ENCODE assay signal across 7 cellular contexts in the genomic region with DNA sequence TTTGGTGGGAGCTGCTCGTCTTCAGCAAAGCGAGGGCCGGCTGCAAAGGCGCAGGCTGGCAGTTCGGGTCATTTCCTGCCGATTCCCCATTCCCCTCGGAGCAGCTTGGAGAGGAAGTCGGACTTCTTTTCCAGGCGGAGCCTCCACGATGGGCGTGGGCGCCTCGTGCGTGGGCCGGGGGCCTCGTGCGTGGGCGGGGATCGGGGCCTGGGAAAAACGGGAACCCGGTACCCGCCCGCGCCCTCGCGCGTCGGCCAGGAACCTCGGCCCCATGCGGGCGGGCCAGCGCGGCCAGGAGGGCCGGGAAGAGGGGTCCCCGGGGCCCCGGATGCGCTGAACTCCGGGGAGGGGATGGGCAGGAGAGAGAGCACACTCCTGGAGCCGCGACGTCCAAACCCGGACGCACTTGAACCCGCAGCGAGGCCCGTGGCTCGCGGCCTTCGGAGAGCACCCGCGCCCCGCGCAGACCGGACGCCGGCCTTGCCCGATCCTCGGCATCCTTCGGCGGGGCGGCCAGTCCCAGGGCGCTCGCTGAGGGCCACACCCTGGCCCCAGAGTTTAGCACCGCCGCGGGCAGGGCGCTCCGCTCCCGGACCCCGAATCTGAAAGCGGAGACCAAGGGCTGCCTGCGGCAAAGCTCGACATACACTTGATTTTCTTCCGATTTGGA.
DNase-seq lines count a peak whose midpoint lies in the region; ATAC-seq and TF ChIP-seq lines count a peak whose summit lies in the region.

No MANE protein-coding gene starts in this region.

- 4 to 6% (median 5%) methylated on average over 58 to 74 of the region's 74 CpGs for WGBS in psoas muscle, 3 donors

- peak; percentile 30 for ATAC-seq in GM21529 (IDR thresholded peaks at IDR 0.05; ENCODE audit: unreplicated experiment)
- peak; percentile 34 for ATAC-seq in activated T-helper 17 cell treated with anti-CD3 and anti-CD28 coated beads, Interleukin-2, amount 50 U/mL, for 72 hours (replicated peaks)
- peak; percentile 74 to 87 for ATAC-seq in left cardiac atrium
- peak; percentile 63 to 77 (median 64) for ATAC-seq in psoas muscle

- H3K27ac ChIP-seq in psoas muscle, result peak overlapping the region; percentile 39

- no peaks in the 10 kb centered on the region for H3K4me1 ChIP-seq in psoas muscle

- DNase-seq in GM10248 (ENCODE audit: extremely low spot score), result peak; percentile 23
- peak; percentile 47 for DNase-seq in HuH-7.5 (ENCODE audit: low spot score)
- peak; percentile 62 for DNase-seq in left cardiac atrium
- DNase-seq in psoas muscle, result peak; percentile 73 to 80
- no peak for DNase-seq in NOMO-1 treated with DMSO at 0.1 percent for 48 hours (lab: John Stamatoyannopoulos, UW; ENCODE audit: unreplicated experiment)

- no peaks in the 10 kb centered on the region for H3K36me3 Mint-ChIP-seq in activated T-helper 17 cell treated with anti-CD3 and anti-CD28 coated beads, Interleukin-2, amount 50 U/mL, for 72 hours (ENCODE audit: low read depth)

- no peaks in the 10 kb centered on the region for H3K9me3 ChIP-seq in psoas muscle

- intact Hi-C loops in left cardiac atrium (cut with DNase I), result loop anchor here (2.0 to 5.0 kb wide), 4 partner anchors 180 to 510 kb away; a partner anchor contains a TSS
- intact Hi-C loops in psoas muscle (cut with DNase I), result loop anchor here (1.0 to 5.0 kb wide), 5 partner anchors 85 to 510 kb away; a partner anchor contains a TSS

- POLR2A ChIA-PET in GM10248 (lab: Yijun Ruan, JAX), result no interaction called here

- no peaks in the 10 kb centered on the region for H3K9me3 Mint-ChIP-seq in activated T-helper 17 cell treated with anti-CD3 and anti-CD28 coated beads, Interleukin-2, amount 50 U/mL, for 72 hours

- H3K36me3 ChIP-seq in psoas muscle (ENCODE audit: insufficient read depth in 1 of 2, low read depth in 1 of 2), result no peaks in the 10 kb centered on the region

- no peak for TF ChIP-seq CTCF in GM10248 (IDR thresholded peaks at IDR 0.05; ENCODE audit: control extremely low read depth, extremely low read depth, low read depth, missing control alignments)
- no peak for TF ChIP-seq CTCF in psoas muscle (IDR thresholded peaks at IDR 0.05)

- H3K4me3 Mint-ChIP-seq in activated T-helper 17 cell treated with anti-CD3 and anti-CD28 coated beads, Interleukin-2, amount 50 U/mL, for 72 hours, result peak overlapping the region; percentile 61

- peak overlapping the region; percentile 87 for H3K4me3 ChIP-seq in psoas muscle

- H3K27ac Mint-ChIP-seq in activated T-helper 17 cell treated with anti-CD3 and anti-CD28 coated beads, Interleukin-2, amount 50 U/mL, for 72 hours, result no peak overlapping the region

- peaks cover 49% of the 10 kb centered on the region for H3K27me3 Mint-ChIP-seq in activated T-helper 17 cell treated with anti-CD3 and anti-CD28 coated beads, Interleukin-2, amount 50 U/mL, for 72 hours

- CTCF ChIA-PET in GM10248 (lab: Yijun Ruan, JAX), result interaction anchor here (0.8 to 7.8 kb wide), 17 partner anchors 10 to 954 kb away, joined by 3 to 70 read pairs (median 4); no protein-coding TSS in a partner anchor

- H3K27me3 ChIP-seq in psoas muscle (ENCODE audit: insufficient read depth in 3 of 3, low read length in 2 of 3), result peaks cover 0 to 16% (median 0%) of the 10 kb centered on the region in 3 donors

- H3K4me1 Mint-ChIP-seq in activated T-helper 17 cell treated with anti-CD3 and anti-CD28 coated beads, Interleukin-2, amount 50 U/mL, for 72 hours, result no peaks in the 10 kb centered on the region

Comparison
In these comparisons a context has a peak if more than half of its experiments do, and no peak if none do; other contexts are left out.
1. ATAC-seq: peak in every context shown above with its lines; median percentile 80 in left cardiac atrium; 64 in psoas muscle; 34 in activated T-helper 17 cell treated with anti-CD3 and anti-CD28 coated beads, Interleukin-2, amount 50 U/mL, for 72 hours; 30 in GM21529.